Comparison of ENCODE assay signal across 19 cellular contexts in genomic region chr5:56616454-56617160, GRCh38.
DNase-seq lines count a peak whose midpoint lies in the region; ATAC-seq, FAIRE-seq and TF ChIP-seq lines count a peak whose summit lies in the region.
"Had no signal": no experiment of that assay in that cellular context is flagged by ENCODE, and none has a peak within 500 bp of the region (broad histone marks: within the 10 kb centered on the region; RNA-seq: fewer than 3 reads in every experiment).

No MANE protein-coding gene starts in this region.

- H3K4me1 Mint-ChIP-seq in CD4-positive, CD25-positive, alpha-beta regulatory T cell = peaks cover 41 to 57% (median 49%) of the 10 kb centered on the region in 4 donors
- H3K4me1 Mint-ChIP-seq in T-helper 17 cell = peaks cover 35% of the 10 kb centered on the region

- CTCF ChIA-PET in HEK293 (lab: Yijun Ruan, JAX) = interaction anchor here (0.8 kb wide), 1 partner anchor 9 kb away, joined by 3 read pairs; no protein-coding TSS in a partner anchor

- H4K20me1 ChIP-seq in keratinocyte (ENCODE audit: control insufficient read depth, extremely low read depth, insufficient read depth, low read length) = no peaks in the 10 kb centered on the region

- POLR2A ChIA-PET in HEK293 (lab: Yijun Ruan, JAX) = no interaction called here

- H3K27me3 Mint-ChIP-seq in CD4-positive, CD25-positive, alpha-beta regulatory T cell = no peaks in the 10 kb centered on the region
- H3K27me3 Mint-ChIP-seq in T-helper 17 cell = no peaks in the 10 kb centered on the region
- H3K27me3 Mint-ChIP-seq: stimulated activated naive CD8-positive, alpha-beta T cell treated with anti-CD3 and anti-CD28 coated beads, Interleukin-15, amount 100 ng/mL, for 72 hours had no signal

- H3K27me3 ChIP-seq in CD4-positive, CD25-positive, alpha-beta regulatory T cell (ENCODE audit: control insufficient read depth, insufficient read depth, low read length) = no peaks in the 10 kb centered on the region
- H3K27me3 ChIP-seq in keratinocyte (ENCODE audit: control insufficient read depth, extremely low read depth, insufficient read depth, low read length) = no peaks in the 10 kb centered on the region
- H3K27me3 ChIP-seq: BE2C, dorsolateral prefrontal cortex had no signal

- peak overlapping the region; percentile 27 for H3K4me3 ChIP-seq in CD4-positive, CD25-positive, alpha-beta regulatory T cell (ENCODE audit: low read depth, low read length)
- H3K4me3 ChIP-seq in HEK293 (ENCODE audit: low read depth, low read length) (no peak overlapping the region), keratinocyte (ENCODE audit: control insufficient read depth in 2 of 3, extremely low read depth in 1 of 3, insufficient read depth in 2 of 3, low read depth in 1 of 3, low read length in 3 of 3) (no peak overlapping the region)
- H3K4me3 ChIP-seq: dorsolateral prefrontal cortex had no signal

- dilution Hi-C loops in keratinocyte (cut with MboI; ENCODE audit: extremely low pct_ligation_motif_present, low sequenced_read_pairs) = no loop called here

- TF ChIP-seq CTCF in HEK293 (tag by site-specific recombination; IDR thresholded peaks at IDR 0.05) (no peak), keratinocyte (optimal IDR thresholded peaks at IDR 0.05 in 1 of 3, IDR thresholded peaks at IDR 0.05 in 1 of 3, conservative IDR thresholded peaks at IDR 0.05 in 1 of 3; ENCODE audit: extremely low read depth in 1 of 3, insufficient read depth in 2 of 3, low read length in 3 of 3) (no peak)

- H3K36me3 Mint-ChIP-seq in CD4-positive, CD25-positive, alpha-beta regulatory T cell = peaks cover 10% of the 10 kb centered on the region
- peaks cover 5% of the 10 kb centered on the region for H3K36me3 Mint-ChIP-seq in T-helper 17 cell (ENCODE audit: low read depth)

- DNase-seq in CD4-positive, CD25-positive, alpha-beta regulatory T cell = no peak
- DNase-seq in T-helper 17 cell = no peak
- no peak for DNase-seq in keratinocyte (ENCODE audit: low read depth, low spot score)
- DNase-seq in SKM-1 (lab: John Stamatoyannopoulos, UW; ENCODE audit: unreplicated experiment) = no peak
- DNase-seq in ACHN = no peak
- DNase-seq in KBM-7 = no peak
- DNase-seq: anterior cingulate cortex; BE2C; dorsolateral prefrontal cortex; GDM1; NCI-H1048; SHP77 treated with DMSO at 0.1 percent for 48 hours; stimulated activated naive CD8-positive, alpha-beta T cell treated with anti-CD3 and anti-CD28 coated beads, Interleukin-15, amount 100 ng/mL, for 72 hours had no signal

- H3K27ac ChIP-seq in CD4-positive, CD25-positive, alpha-beta regulatory T cell (ENCODE audit: insufficient read depth, low read length, poor library complexity, severe bottlenecking) = no peak overlapping the region
- H3K27ac ChIP-seq in HEK293 (ENCODE audit: extremely low read depth, low read depth, low read length) = no peak overlapping the region
- H3K27ac ChIP-seq in keratinocyte (ENCODE audit: control insufficient read depth, insufficient read depth, low read length) = no peak overlapping the region
- H3K27ac ChIP-seq: dorsolateral prefrontal cortex had no signal

- peak overlapping the region; percentile 40 for H3K4me2 ChIP-seq in keratinocyte (ENCODE audit: control insufficient read depth, extremely low read depth, insufficient read depth, low read depth, low read length)

- H3K36me3 ChIP-seq in CD4-positive, CD25-positive, alpha-beta regulatory T cell (ENCODE audit: control insufficient read depth, insufficient read depth, low read length) = no peaks in the 10 kb centered on the region
- H3K36me3 ChIP-seq in HEK293 (ENCODE audit: control insufficient read depth in 2 of 2, insufficient read depth in 1 of 2, low read length in 2 of 2) (no peaks in the 10 kb centered on the region), keratinocyte (ENCODE audit: control insufficient read depth in 2 of 2, extremely low read depth in 1 of 2, insufficient read depth in 2 of 2, low read length in 2 of 2) (no peaks in the 10 kb centered on the region)
- H3K36me3 ChIP-seq: BE2C had no signal

- peak; percentile 65 for FAIRE-seq in keratinocyte (lab: Jason Lieb, UNC)
- FAIRE-seq: frontal cortex, H54, islet of Langerhans had no signal

- ATAC-seq in CD4-positive, CD25-positive, alpha-beta regulatory T cell (ENCODE audit: low read depth in 2 of 2) = no peak
- no peak for ATAC-seq in T-helper 17 cell
- ATAC-seq in HG02678 (IDR thresholded peaks at IDR 0.05; ENCODE audit: unreplicated experiment) = no peak
- ATAC-seq: stimulated activated naive CD8-positive, alpha-beta T cell treated with anti-CD3 and anti-CD28 coated beads, Interleukin-15, amount 100 ng/mL, for 72 hours; WTC11 had no signal

- peaks cover 53% of the 10 kb centered on the region for H3K4me1 ChIP-seq in CD4-positive, CD25-positive, alpha-beta regulatory T cell (ENCODE audit: control insufficient read depth, insufficient read depth, low read length, poor library complexity, severe bottlenecking)
- H3K4me1 ChIP-seq in HEK293 (ENCODE audit: control insufficient read depth, insufficient read depth, low read length) (peaks cover 4% of the 10 kb centered on the region; the same call in 1 of the 2 replicates), keratinocyte (ENCODE audit: control insufficient read depth, extremely low read depth, insufficient read depth, low read length) (peaks cover 8% of the 10 kb centered on the region)

- H3K9me3 ChIP-seq in CD4-positive, CD25-positive, alpha-beta regulatory T cell (ENCODE audit: control insufficient read depth in 2 of 2, low read length in 2 of 2) = peaks cover 15 to 18% of the 10 kb centered on the region in 2 experiments
- H3K9me3 ChIP-seq in HEK293 (ENCODE audit: control insufficient read depth, insufficient read depth, low read depth, low read length) = no peaks in the 10 kb centered on the region
- peaks cover 13% of the 10 kb centered on the region for H3K9me3 ChIP-seq in T-helper 17 cell (ENCODE audit: control insufficient read depth, low read length, poor library complexity, severe bottlenecking)
- peaks cover 6% of the 10 kb centered on the region for H3K9me3 ChIP-seq in keratinocyte (ENCODE audit: control insufficient read depth, low read depth, low read length)
- H3K9me3 ChIP-seq: BE2C had no signal

- peak overlapping the region; percentile 56 to 78 (median 66) for H3K27ac Mint-ChIP-seq in CD4-positive, CD25-positive, alpha-beta regulatory T cell
- peak overlapping the region; percentile 91 for H3K27ac Mint-ChIP-seq in T-helper 17 cell
- H3K27ac Mint-ChIP-seq: stimulated activated naive CD8-positive, alpha-beta T cell treated with anti-CD3 and anti-CD28 coated beads, Interleukin-15, amount 100 ng/mL, for 72 hours; WTC11 had no signal

- no peaks in the 10 kb centered on the region for H3K9me1 ChIP-seq in keratinocyte (ENCODE audit: control insufficient read depth, extremely low read depth, insufficient read depth, low read length)

- no peaks in the 10 kb centered on the region for H3K79me2 ChIP-seq in keratinocyte (ENCODE audit: control insufficient read depth, insufficient read depth, low read length)

- H3K9me3 Mint-ChIP-seq in CD4-positive, CD25-positive, alpha-beta regulatory T cell = peaks cover 8 to 22% (median 12%) of the 10 kb centered on the region in 7 donors

- in situ Hi-C loops in ACHN (cut with HindIII; ENCODE audit: low pct_ligation_motif_present, low pct_unique_long_range_greater_than_20kb, low sequenced_read_pairs) (no loop called here), KBM-7 (cut with MboI; ENCODE audit: low pct_unique_long_range_greater_than_20kb, low sequenced_read_pairs) (no loop called here)

- peak overlapping the region in 3 of 4 donors; percentile 13 to 43 (median 38) for H3K4me3 Mint-ChIP-seq in CD4-positive, CD25-positive, alpha-beta regulatory T cell
- peak overlapping the region; percentile 33 for H3K4me3 Mint-ChIP-seq in T-helper 17 cell
- H3K4me3 Mint-ChIP-seq: stimulated activated naive CD8-positive, alpha-beta T cell treated with anti-CD3 and anti-CD28 coated beads, Interleukin-15, amount 100 ng/mL, for 72 hours; WTC11 had no signal

- no peak overlapping the region for H2AFZ ChIP-seq in keratinocyte (ENCODE audit: control insufficient read depth, low read length)

- H3K9ac ChIP-seq in keratinocyte (ENCODE audit: control insufficient read depth, extremely low read depth, insufficient read depth, low read length) = no peak overlapping the region

TF ChIP-seq in HEK293, 187 proteins besides CTCF, POLR2A, EP300 and RAD21:
- TF ChIP-seq ZNF404 (tag by site-specific recombination; IDR thresholded peaks at IDR 0.05) = no peak
- TF ChIP-seq, protein P1, sequence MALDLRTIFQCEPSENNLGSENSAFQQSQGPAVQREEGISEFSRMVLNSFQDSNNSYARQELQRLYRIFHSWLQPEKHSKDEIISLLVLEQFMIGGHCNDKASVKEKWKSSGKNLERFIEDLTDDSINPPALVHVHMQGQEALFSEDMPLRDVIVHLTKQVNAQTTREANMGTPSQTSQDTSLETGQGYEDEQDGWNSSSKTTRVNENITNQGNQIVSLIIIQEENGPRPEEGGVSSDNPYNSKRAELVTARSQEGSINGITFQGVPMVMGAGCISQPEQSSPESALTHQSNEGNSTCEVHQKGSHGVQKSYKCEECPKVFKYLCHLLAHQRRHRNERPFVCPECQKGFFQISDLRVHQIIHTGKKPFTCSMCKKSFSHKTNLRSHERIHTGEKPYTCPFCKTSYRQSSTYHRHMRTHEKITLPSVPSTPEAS (tag by site-specific recombination; IDR thresholded peaks at IDR 0.05) = peak; percentile 75
- no peak for TF ChIP-seq ZNF561 (tag by site-specific recombination; IDR thresholded peaks at IDR 0.05; ENCODE audit: borderline replicate concordance)
- TF ChIP-seq, protein P2, sequence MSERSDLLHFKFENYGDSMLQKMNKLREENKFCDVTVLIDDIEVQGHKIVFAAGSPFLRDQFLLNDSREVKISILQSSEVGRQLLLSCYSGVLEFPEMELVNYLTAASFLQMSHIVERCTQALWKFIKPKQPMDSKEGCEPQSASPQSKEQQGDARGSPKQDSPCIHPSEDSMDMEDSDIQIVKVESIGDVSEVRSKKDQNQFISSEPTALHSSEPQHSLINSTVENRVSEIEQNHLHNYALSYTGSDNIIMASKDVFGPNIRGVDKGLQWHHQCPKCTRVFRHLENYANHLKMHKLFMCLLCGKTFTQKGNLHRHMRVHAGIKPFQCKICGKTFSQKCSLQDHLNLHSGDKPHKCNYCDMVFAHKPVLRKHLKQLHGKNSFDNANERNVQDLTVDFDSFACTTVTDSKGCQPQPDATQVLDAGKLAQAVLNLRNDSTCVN (tag by site-specific recombination; optimal IDR thresholded peaks at IDR 0.05) = no peak
- no peak for TF ChIP-seq HOXC10 (CRISPR knock-in tag; IDR thresholded peaks at IDR 0.05)
- TF ChIP-seq PRDM1 (tag by site-specific recombination; IDR thresholded peaks at IDR 0.05) = no peak
- 0 out of 2 replicates have a peak, but pooled peaks have one; percentile 35 for TF ChIP-seq ZNF776 (tag by site-specific recombination; IDR thresholded peaks at IDR 0.05; ENCODE audit: borderline replicate concordance)
